2 cellular contexts compared by ENCODE assay signal in the genomic region with DNA sequence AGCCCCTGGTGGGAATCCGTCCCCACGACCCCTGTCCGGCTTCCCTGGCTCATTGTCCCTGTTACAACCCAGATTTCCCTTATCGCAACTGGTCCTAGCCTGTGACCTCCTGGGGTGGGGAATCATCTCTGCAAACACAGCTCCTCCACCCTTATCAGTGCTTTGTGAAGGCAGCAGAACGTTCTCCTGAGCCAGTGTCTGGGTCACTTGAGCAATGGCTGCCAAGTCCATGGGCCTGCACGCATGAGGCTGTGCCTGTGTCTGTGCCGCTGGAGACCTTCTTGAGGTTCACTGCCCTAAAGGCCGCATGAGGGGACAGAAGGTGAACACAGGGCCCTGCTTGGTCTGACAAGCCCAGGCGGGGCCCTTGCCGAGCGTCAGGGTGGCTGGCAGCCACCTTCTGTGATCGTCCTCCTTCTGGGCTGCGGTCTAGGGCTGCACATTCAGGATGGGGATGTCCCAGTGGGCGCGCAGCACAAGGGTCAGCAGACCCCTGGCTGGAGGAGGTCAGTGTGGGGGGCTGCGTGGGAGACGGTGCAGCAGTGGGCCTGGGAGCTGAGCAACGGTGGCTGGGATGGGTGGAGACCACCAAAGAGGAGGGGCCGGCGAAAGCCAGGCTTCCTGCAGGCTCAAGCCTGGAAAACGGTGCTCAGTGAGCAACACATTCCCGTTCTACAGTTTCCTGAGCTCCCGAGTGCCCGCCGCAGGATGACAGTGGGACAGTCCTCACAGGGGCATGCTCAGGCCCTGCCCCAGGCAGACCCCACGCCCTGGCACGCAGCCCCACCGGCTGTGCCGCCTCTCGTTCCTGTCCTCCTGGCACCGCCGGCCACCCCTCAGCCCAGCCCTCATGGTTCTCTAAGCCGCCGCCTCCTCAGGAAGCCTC.
TF ChIP-seq lines count a peak whose summit lies in the region.

No MANE protein-coding gene starts in this region.

TF ChIP-seq in liver, 16 proteins besides CTCF, POLR2A, EP300 and RAD21:
- TF ChIP-seq FOXA2 (IDR thresholded peaks at IDR 0.05) = no peak
- TF ChIP-seq YY1 (IDR thresholded peaks at IDR 0.05) = no peak
- TF ChIP-seq, protein P1, sequence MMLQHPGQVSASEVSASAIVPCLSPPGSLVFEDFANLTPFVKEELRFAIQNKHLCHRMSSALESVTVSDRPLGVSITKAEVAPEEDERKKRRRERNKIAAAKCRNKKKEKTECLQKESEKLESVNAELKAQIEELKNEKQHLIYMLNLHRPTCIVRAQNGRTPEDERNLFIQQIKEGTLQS (IDR thresholded peaks at IDR 0.05) = no peak
- peak; percentile 74 for TF ChIP-seq NR2F2 (IDR thresholded peaks at IDR 0.05)
- TF ChIP-seq EGR1 (IDR thresholded peaks at IDR 0.05; ENCODE audit: low read depth in 2 of 2) = no peak
- TF ChIP-seq, protein P2, sequence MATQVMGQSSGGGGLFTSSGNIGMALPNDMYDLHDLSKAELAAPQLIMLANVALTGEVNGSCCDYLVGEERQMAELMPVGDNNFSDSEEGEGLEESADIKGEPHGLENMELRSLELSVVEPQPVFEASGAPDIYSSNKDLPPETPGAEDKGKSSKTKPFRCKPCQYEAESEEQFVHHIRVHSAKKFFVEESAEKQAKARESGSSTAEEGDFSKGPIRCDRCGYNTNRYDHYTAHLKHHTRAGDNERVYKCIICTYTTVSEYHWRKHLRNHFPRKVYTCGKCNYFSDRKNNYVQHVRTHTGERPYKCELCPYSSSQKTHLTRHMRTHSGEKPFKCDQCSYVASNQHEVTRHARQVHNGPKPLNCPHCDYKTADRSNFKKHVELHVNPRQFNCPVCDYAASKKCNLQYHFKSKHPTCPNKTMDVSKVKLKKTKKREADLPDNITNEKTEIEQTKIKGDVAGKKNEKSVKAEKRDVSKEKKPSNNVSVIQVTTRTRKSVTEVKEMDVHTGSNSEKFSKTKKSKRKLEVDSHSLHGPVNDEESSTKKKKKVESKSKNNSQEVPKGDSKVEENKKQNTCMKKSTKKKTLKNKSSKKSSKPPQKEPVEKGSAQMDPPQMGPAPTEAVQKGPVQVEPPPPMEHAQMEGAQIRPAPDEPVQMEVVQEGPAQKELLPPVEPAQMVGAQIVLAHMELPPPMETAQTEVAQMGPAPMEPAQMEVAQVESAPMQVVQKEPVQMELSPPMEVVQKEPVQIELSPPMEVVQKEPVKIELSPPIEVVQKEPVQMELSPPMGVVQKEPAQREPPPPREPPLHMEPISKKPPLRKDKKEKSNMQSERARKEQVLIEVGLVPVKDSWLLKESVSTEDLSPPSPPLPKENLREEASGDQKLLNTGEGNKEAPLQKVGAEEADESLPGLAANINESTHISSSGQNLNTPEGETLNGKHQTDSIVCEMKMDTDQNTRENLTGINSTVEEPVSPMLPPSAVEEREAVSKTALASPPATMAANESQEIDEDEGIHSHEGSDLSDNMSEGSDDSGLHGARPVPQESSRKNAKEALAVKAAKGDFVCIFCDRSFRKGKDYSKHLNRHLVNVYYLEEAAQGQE (IDR thresholded peaks at IDR 0.05) = no peak
- no peak for TF ChIP-seq HNF4G (IDR thresholded peaks at IDR 0.05)
- no peak for TF ChIP-seq SP1 (IDR thresholded peaks at IDR 0.05)

TF ChIP-seq in HepG2, 621 proteins besides CTCF, POLR2A, EP300 and RAD21:
- TF ChIP-seq, protein P3, sequence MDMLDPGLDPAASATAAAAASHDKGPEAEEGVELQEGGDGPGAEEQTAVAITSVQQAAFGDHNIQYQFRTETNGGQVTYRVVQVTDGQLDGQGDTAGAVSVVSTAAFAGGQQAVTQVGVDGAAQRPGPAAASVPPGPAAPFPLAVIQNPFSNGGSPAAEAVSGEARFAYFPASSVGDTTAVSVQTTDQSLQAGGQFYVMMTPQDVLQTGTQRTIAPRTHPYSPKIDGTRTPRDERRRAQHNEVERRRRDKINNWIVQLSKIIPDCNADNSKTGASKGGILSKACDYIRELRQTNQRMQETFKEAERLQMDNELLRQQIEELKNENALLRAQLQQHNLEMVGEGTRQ (IDR thresholded peaks at IDR 0.05; ENCODE audit: low read depth, low read length) = no peak
- TF ChIP-seq, protein P3 (CRISPR knock-in tag; IDR thresholded peaks at IDR 0.05; ENCODE audit: borderline replicate concordance) = no peak
- TF ChIP-seq, protein P4, sequence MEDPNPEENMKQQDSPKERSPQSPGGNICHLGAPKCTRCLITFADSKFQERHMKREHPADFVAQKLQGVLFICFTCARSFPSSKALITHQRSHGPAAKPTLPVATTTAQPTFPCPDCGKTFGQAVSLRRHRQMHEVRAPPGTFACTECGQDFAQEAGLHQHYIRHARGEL (CRISPR knock-in tag; IDR thresholded peaks at IDR 0.05) = no peak
- no peak for TF ChIP-seq RAD51 (IDR thresholded peaks at IDR 0.05; ENCODE audit: borderline replicate concordance)
- TF ChIP-seq, protein P5, sequence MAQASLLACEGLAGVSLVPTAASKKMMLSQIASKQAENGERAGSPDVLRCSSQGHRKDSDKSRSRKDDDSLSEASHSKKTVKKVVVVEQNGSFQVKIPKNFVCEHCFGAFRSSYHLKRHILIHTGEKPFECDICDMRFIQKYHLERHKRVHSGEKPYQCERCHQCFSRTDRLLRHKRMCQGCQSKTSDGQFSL (CRISPR knock-in tag; IDR thresholded peaks at IDR 0.05) = no peak
- no peak for TF ChIP-seq ATF7-NPFF (CRISPR knock-in tag; IDR thresholded peaks at IDR 0.05; ENCODE audit: low read depth)
- no peak for TF ChIP-seq ZNF24 (IDR thresholded peaks at IDR 0.05)
- no peak for TF ChIP-seq SNAI1 (CRISPR knock-in tag; IDR thresholded peaks at IDR 0.05; ENCODE audit: borderline replicate concordance)
- TF ChIP-seq, protein P6, sequence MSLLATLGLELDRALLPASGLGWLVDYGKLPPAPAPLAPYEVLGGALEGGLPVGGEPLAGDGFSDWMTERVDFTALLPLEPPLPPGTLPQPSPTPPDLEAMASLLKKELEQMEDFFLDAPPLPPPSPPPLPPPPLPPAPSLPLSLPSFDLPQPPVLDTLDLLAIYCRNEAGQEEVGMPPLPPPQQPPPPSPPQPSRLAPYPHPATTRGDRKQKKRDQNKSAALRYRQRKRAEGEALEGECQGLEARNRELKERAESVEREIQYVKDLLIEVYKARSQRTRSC (CRISPR knock-in tag; IDR thresholded peaks at IDR 0.05; ENCODE audit: low read depth) = no peak
- no peak for TF ChIP-seq HOXA9 (CRISPR knock-in tag; IDR thresholded peaks at IDR 0.05; ENCODE audit: borderline replicate concordance)
- no peak for TF ChIP-seq CEBPG (CRISPR knock-in tag; IDR thresholded peaks at IDR 0.05)
- TF ChIP-seq NKX3-1 (CRISPR knock-in tag; IDR thresholded peaks at IDR 0.05) = no peak
- no peak for TF ChIP-seq ZBTB38 (CRISPR knock-in tag; IDR thresholded peaks at IDR 0.05)
- TF ChIP-seq, protein P7, sequence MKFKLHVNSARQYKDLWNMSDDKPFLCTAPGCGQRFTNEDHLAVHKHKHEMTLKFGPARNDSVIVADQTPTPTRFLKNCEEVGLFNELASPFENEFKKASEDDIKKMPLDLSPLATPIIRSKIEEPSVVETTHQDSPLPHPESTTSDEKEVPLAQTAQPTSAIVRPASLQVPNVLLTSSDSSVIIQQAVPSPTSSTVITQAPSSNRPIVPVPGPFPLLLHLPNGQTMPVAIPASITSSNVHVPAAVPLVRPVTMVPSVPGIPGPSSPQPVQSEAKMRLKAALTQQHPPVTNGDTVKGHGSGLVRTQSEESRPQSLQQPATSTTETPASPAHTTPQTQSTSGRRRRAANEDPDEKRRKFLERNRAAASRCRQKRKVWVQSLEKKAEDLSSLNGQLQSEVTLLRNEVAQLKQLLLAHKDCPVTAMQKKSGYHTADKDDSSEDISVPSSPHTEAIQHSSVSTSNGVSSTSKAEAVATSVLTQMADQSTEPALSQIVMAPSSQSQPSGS (CRISPR knock-in tag; IDR thresholded peaks at IDR 0.05) = no peak
- TF ChIP-seq TBP (CRISPR knock-in tag; IDR thresholded peaks at IDR 0.05) = no peak
- TF ChIP-seq FOXM1 (CRISPR knock-in tag; IDR thresholded peaks at IDR 0.05) = no peak
- TF ChIP-seq TAF15 (IDR thresholded peaks at IDR 0.05; ENCODE audit: low read depth, low read length, poor library complexity, severe bottlenecking) = no peak
- TF ChIP-seq, protein P8, sequence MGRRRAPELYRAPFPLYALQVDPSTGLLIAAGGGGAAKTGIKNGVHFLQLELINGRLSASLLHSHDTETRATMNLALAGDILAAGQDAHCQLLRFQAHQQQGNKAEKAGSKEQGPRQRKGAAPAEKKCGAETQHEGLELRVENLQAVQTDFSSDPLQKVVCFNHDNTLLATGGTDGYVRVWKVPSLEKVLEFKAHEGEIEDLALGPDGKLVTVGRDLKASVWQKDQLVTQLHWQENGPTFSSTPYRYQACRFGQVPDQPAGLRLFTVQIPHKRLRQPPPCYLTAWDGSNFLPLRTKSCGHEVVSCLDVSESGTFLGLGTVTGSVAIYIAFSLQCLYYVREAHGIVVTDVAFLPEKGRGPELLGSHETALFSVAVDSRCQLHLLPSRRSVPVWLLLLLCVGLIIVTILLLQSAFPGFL (CRISPR knock-in tag; IDR thresholded peaks at IDR 0.05) = no peak
